21 cellular contexts compared by ENCODE assay signal in the genomic region with DNA sequence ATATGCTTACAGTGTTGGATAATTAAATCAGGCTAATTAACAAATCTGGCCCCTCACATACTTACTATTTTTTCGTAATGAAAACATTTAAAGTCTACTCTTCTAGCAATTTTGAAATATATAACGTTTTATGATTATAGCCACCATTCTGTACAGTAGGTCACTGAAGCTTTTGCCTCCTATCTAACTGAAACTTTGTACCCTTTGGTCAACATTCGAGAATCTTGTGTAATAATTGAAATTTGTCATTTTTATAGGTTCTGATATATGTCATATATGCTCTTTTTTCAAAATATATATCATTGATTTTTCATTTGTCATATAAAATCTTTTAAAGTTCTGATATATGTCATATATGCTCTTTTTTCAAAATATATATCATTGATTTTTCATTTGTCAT.
"Had no signal": no experiment of that assay in that cellular context is flagged by ENCODE, and none has a peak within 500 bp of the region (broad histone marks: within the 10 kb centered on the region; RNA-seq: fewer than 3 reads in every experiment).

No MANE protein-coding gene starts in this region.

- DNase-seq: cerebellar nuclear complex; colonic mucosa; dermis blood vessel endothelial cell; effector CD4-positive, alpha-beta T cell; glutamatergic neuron; left cardiac atrium; left ventricle myocardium inferior; lower lobe of right lung; mesenchymal stem cell; midbrain; occipital lobe; psoas muscle; retina; stimulated activated naive CD4-positive, alpha-beta T cell treated with Interleukin-2 at 50 U/mL for 16 hours; trophoblast cell had no signal

- H3K27me3 ChIP-seq: colonic mucosa, gastroesophageal sphincter had no signal

- H3K36me3 Mint-ChIP-seq: natural killer cell treated with Interleukin-12 subunit alpha and Interleukin-12 subunit beta and Interleukin-15 and Interleukin-18, amount 100 ng/mL, for 72 hours had no signal

- H3K27ac Mint-ChIP-seq: natural killer cell treated with Interleukin-12 subunit alpha and Interleukin-12 subunit beta and Interleukin-15 and Interleukin-18, amount 100 ng/mL, for 72 hours had no signal

- H3K27ac ChIP-seq: colonic mucosa, gastroesophageal sphincter, left ventricle myocardium inferior, lower lobe of right lung, parathyroid adenoma had no signal

- ATAC-seq: esophagus mucosa; gastroesophageal sphincter; left cardiac atrium; lower lobe of right lung; natural killer cell treated with Interleukin-12 subunit alpha and Interleukin-12 subunit beta and Interleukin-15 and Interleukin-18, amount 100 ng/mL, for 72 hours; sciatic nerve had no signal

- H3K9ac ChIP-seq: parathyroid adenoma had no signal

- H3K27me3 Mint-ChIP-seq: natural killer cell treated with Interleukin-12 subunit alpha and Interleukin-12 subunit beta and Interleukin-15 and Interleukin-18, amount 100 ng/mL, for 72 hours had no signal

- H3K9me3 ChIP-seq: colonic mucosa, gastroesophageal sphincter, left ventricle myocardium inferior, lower lobe of right lung, psoas muscle had no signal

- H3K4me3 ChIP-seq: colonic mucosa, gastroesophageal sphincter, left ventricle myocardium inferior, lower lobe of right lung, psoas muscle had no signal

- H3K9me3 Mint-ChIP-seq: natural killer cell treated with Interleukin-12 subunit alpha and Interleukin-12 subunit beta and Interleukin-15 and Interleukin-18, amount 100 ng/mL, for 72 hours had no signal

- H2AFZ ChIP-seq: parathyroid adenoma had no signal

- H3K4me3 Mint-ChIP-seq: natural killer cell treated with Interleukin-12 subunit alpha and Interleukin-12 subunit beta and Interleukin-15 and Interleukin-18, amount 100 ng/mL, for 72 hours had no signal

- H3K36me3 ChIP-seq: colonic mucosa, gastroesophageal sphincter, left ventricle myocardium inferior had no signal

- FAIRE-seq: keratinocyte had no signal

- H3K4me1 ChIP-seq: colonic mucosa, parathyroid adenoma had no signal
